ENCODE assay signal across 14 cellular contexts in the genomic region with DNA sequence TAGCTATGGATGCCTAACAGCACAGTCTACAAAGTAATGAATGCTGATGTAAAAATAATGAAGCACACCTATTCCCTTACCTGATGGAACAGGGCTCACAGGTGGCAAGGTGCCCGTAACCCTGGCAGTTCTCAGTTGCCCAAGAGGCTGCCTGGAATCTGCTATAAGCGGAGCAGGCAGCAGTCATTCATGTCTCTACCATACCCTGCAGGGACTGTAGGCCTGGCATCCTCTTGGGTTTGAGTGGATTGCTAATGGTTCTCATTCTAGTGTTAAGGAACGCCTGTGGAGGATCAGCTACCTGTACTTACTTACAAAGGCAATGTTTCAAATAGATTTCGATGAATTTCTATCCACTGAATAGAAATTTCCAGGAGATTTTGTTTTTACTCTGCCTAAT.
"Had no signal": no experiment of that assay in that cellular context is flagged by ENCODE, and none has a peak within 500 bp of the region (broad histone marks: within the 10 kb centered on the region; RNA-seq: fewer than 3 reads in every experiment).

No MANE protein-coding gene starts in this region.

- H3K27ac ChIP-seq: brain microvascular endothelial cell, colonic mucosa, gastroesophageal sphincter, heart left ventricle, suprapubic skin had no signal

- H3K4me1 ChIP-seq: colonic mucosa, gastroesophageal sphincter had no signal

- H3K27me3 ChIP-seq: brain microvascular endothelial cell, colonic mucosa, heart left ventricle, suprapubic skin had no signal

- DNase-seq: activated CD4-positive, alpha-beta T cell treated with anti-CD3 and anti-CD28 coated beads, Interleukin-2, amount 10 ng/mL, durations not matched to agents 24 days and 14 days; activated CD8-positive, alpha-beta T cell treated with anti-CD3 and anti-CD28 coated beads for 36 hours; activated naive CD4-positive, alpha-beta T cell treated with anti-CD3 and anti-CD28 coated beads for 36 hours; activated T-cell treated with anti-CD3 and anti-CD28 coated beads, Interleukin-2, amount 50 U/mL, for 4 hours; aorta; brain microvascular endothelial cell; colonic mucosa; heart left ventricle; islet precursor cell; retina; stimulated activated CD4-positive, alpha-beta T cell treated with anti-CD3 and anti-CD28 coated beads, Interleukin-12 subunit alpha, Interleukin-12 subunit beta, amount 100 ng/mL, for 4 hours; T-cell had no signal

- H3K36me3 ChIP-seq: brain microvascular endothelial cell, colonic mucosa, gastroesophageal sphincter, heart left ventricle, suprapubic skin had no signal

- H3K4me3 ChIP-seq: colonic mucosa, gastroesophageal sphincter, heart left ventricle, suprapubic skin had no signal

- H3K9me3 ChIP-seq: colonic mucosa, gastroesophageal sphincter, heart left ventricle, suprapubic skin had no signal

- ATAC-seq: activated CD8-positive, alpha-beta T cell treated with anti-CD3 and anti-CD28 coated beads for 36 hours; activated T-cell treated with anti-CD3 and anti-CD28 coated beads, Interleukin-2, amount 50 U/mL, for 4 hours; gastroesophageal sphincter; heart left ventricle; T-cell had no signal
